ENCODE assay signal across 23 cellular contexts in genomic region chr6:154196333-154196732, GRCh38.
DNase-seq lines count a peak whose midpoint lies in the region; ATAC-seq and TF ChIP-seq lines count a peak whose summit lies in the region.
"Had no signal": no experiment of that assay in that cellular context is flagged by ENCODE, and none has a peak within 500 bp of the region (broad histone marks: within the 10 kb centered on the region; RNA-seq: fewer than 3 reads in every experiment).

No MANE protein-coding gene starts in this region.

- DNase-seq in activated naive CD8-positive, alpha-beta T cell treated with anti-CD3 and anti-CD28 coated beads for 36 hours, result no peak
- peak; percentile 56 for DNase-seq in NCI-H69 (lab: John Stamatoyannopoulos, UW)
- DNase-seq in glutamatergic neuron, result no peak
- no peak for DNase-seq in GM03348 (ENCODE audit: low spot score)
- no peak for DNase-seq in PC-9
- DNase-seq: DMS153, DND-41, KBM-7, MV-4-11, NCI-H1105, NCI-H1436 treated with DMSO at 0.1 percent for 48 hours, NCI-H187 treated with DMSO at 0.1 percent for 48 hours, NCI-H2107, NCI-H2227 treated with DMSO at 0.1 percent for 48 hours, NCI-H526 treated with DMSO at 0.1 percent for 48 hours, Right ventricle myocardium superior, RPMI8226 had no signal

- H3K4me1 Mint-ChIP-seq in activated naive CD8-positive, alpha-beta T cell (ENCODE audit: low read depth), result peaks cover 64% of the 10 kb centered on the region
- peaks cover 41% of the 10 kb centered on the region for H3K4me1 Mint-ChIP-seq in activated naive CD8-positive, alpha-beta T cell treated with anti-CD3 and anti-CD28 coated beads for 36 hours
- peaks cover 20% of the 10 kb centered on the region for H3K4me1 Mint-ChIP-seq in glutamatergic neuron (ENCODE audit: low read depth, unreplicated experiment)
- H3K4me1 Mint-ChIP-seq: B cell had no signal

- ATAC-seq in GM19395 (IDR thresholded peaks at IDR 0.05; ENCODE audit: unreplicated experiment), result no peak

- H3K27me3 Mint-ChIP-seq in activated naive CD8-positive, alpha-beta T cell, result no peaks in the 10 kb centered on the region
- no peaks in the 10 kb centered on the region for H3K27me3 Mint-ChIP-seq in activated naive CD8-positive, alpha-beta T cell treated with anti-CD3 and anti-CD28 coated beads for 36 hours
- H3K27me3 Mint-ChIP-seq in glutamatergic neuron (ENCODE audit: unreplicated experiment), result no peaks in the 10 kb centered on the region
- H3K27me3 Mint-ChIP-seq: B cell had no signal

- peaks cover 26% of the 10 kb centered on the region for H3K4me1 ChIP-seq in parathyroid adenoma
- H3K4me1 ChIP-seq in PC-9 (replicated peaks; ENCODE audit: insufficient read depth), result no peaks in the 10 kb centered on the region
- H3K4me1 ChIP-seq: SJSA1 had no signal

- peak overlapping the region; percentile 80 for H3K27ac ChIP-seq in parathyroid adenoma
- no peak overlapping the region for H3K27ac ChIP-seq in PC-9
- H3K27ac ChIP-seq: C4-2B, SJSA1 had no signal

- H3K9me3 ChIP-seq in parathyroid adenoma (ENCODE audit: control insufficient read depth, low read length), result no peaks in the 10 kb centered on the region
- H3K9me3 ChIP-seq in PC-9 (ENCODE audit: insufficient read depth, low read depth), result no peaks in the 10 kb centered on the region
- H3K9me3 ChIP-seq: SJSA1 had no signal

- H3K9ac ChIP-seq in parathyroid adenoma, result no peak overlapping the region

- peaks cover 32% of the 10 kb centered on the region for H3K36me3 Mint-ChIP-seq in activated naive CD8-positive, alpha-beta T cell
- H3K36me3 Mint-ChIP-seq in activated naive CD8-positive, alpha-beta T cell treated with anti-CD3 and anti-CD28 coated beads for 36 hours, result peaks cover 61% of the 10 kb centered on the region
- no peaks in the 10 kb centered on the region for H3K36me3 Mint-ChIP-seq in glutamatergic neuron (ENCODE audit: unreplicated experiment)

- H3K9me3 Mint-ChIP-seq in activated naive CD8-positive, alpha-beta T cell (ENCODE audit: low read depth), result no peaks in the 10 kb centered on the region
- H3K9me3 Mint-ChIP-seq in activated naive CD8-positive, alpha-beta T cell treated with anti-CD3 and anti-CD28 coated beads for 36 hours, result peaks cover 11% of the 10 kb centered on the region
- H3K9me3 Mint-ChIP-seq in glutamatergic neuron (ENCODE audit: unreplicated experiment), result no peaks in the 10 kb centered on the region

- no peak overlapping the region for H3K4me3 ChIP-seq in parathyroid adenoma (ENCODE audit: low read depth, low read length)
- no peak overlapping the region for H3K4me3 ChIP-seq in PC-9
- H3K4me3 ChIP-seq: SJSA1 had no signal

- peak overlapping the region; percentile 16 for H3K27ac Mint-ChIP-seq in activated naive CD8-positive, alpha-beta T cell
- no peak overlapping the region for H3K27ac Mint-ChIP-seq in activated naive CD8-positive, alpha-beta T cell treated with anti-CD3 and anti-CD28 coated beads for 36 hours
- peak overlapping the region; percentile 60 for H3K27ac Mint-ChIP-seq in glutamatergic neuron (ENCODE audit: unreplicated experiment)
- H3K27ac Mint-ChIP-seq: B cell had no signal

- CTCF ChIA-PET in PC-9 (lab: Charles Lee), result no interaction called here

- intact Hi-C loops in PC-9 (cut with micrococcal nuclease; ENCODE audit: unreplicated experiment), result no loop called here

- BruUV-seq in PC-9 (replicated peaks; lab: Mats Ljungman, UMichigan), result no TSS peak

- no peaks in the 10 kb centered on the region for H3K36me3 ChIP-seq in parathyroid adenoma (ENCODE audit: control insufficient read depth, insufficient read depth, low read length)
- no peaks in the 10 kb centered on the region for H3K36me3 ChIP-seq in PC-9 (ENCODE audit: low read depth)
- H3K36me3 ChIP-seq: SJSA1 had no signal

- H3K4me3 Mint-ChIP-seq in activated naive CD8-positive, alpha-beta T cell, result no peak overlapping the region
- no peak overlapping the region for H3K4me3 Mint-ChIP-seq in activated naive CD8-positive, alpha-beta T cell treated with anti-CD3 and anti-CD28 coated beads for 36 hours
- peak overlapping the region; percentile 50 for H3K4me3 Mint-ChIP-seq in glutamatergic neuron (ENCODE audit: unreplicated experiment)
- H3K4me3 Mint-ChIP-seq: B cell had no signal

- H3K9me2 ChIP-seq in PC-9 (ENCODE audit: insufficient read depth), result no peaks in the 10 kb centered on the region

- H3K4me2 ChIP-seq in parathyroid adenoma (ENCODE audit: low read length) (no peak overlapping the region), PC-9 (no peak overlapping the region)

- H3F3A ChIP-seq in PC-9 (ENCODE audit: insufficient read depth, low read depth), result no peaks in the 10 kb centered on the region

- POLR2A ChIA-PET in PC-9 (lab: Charles Lee; ENCODE audit: unreplicated experiment), result no interaction called here

- H3K27me3 ChIP-seq in parathyroid adenoma (ENCODE audit: control insufficient read depth, insufficient read depth, low read length) (no peaks in the 10 kb centered on the region), PC-9 (ENCODE audit: insufficient read depth, low read depth) (no peaks in the 10 kb centered on the region)
- H3K27me3 ChIP-seq: SJSA1 had no signal

- H3K79me2 ChIP-seq in parathyroid adenoma, result no peaks in the 10 kb centered on the region
- no peaks in the 10 kb centered on the region for H3K79me2 ChIP-seq in PC-9 (ENCODE audit: low read depth)

- no peak for TF ChIP-seq CTCF in glutamatergic neuron (IDR thresholded peaks at IDR 0.05; ENCODE audit: partially characterized antibody, unreplicated experiment)
- no peak for TF ChIP-seq CTCF in parathyroid adenoma (IDR thresholded peaks at IDR 0.05)
- TF ChIP-seq CTCF in PC-9 (conservative IDR thresholded peaks at IDR 0.05), result no peak

- no peaks in the 10 kb centered on the region for H4K20me1 ChIP-seq in PC-9 (ENCODE audit: insufficient read depth)

- H2AFZ ChIP-seq in parathyroid adenoma, result no peak overlapping the region
- no peak overlapping the region for H2AFZ ChIP-seq in PC-9
